ENCODE assay signal across 1 cellular context in the genomic region with DNA sequence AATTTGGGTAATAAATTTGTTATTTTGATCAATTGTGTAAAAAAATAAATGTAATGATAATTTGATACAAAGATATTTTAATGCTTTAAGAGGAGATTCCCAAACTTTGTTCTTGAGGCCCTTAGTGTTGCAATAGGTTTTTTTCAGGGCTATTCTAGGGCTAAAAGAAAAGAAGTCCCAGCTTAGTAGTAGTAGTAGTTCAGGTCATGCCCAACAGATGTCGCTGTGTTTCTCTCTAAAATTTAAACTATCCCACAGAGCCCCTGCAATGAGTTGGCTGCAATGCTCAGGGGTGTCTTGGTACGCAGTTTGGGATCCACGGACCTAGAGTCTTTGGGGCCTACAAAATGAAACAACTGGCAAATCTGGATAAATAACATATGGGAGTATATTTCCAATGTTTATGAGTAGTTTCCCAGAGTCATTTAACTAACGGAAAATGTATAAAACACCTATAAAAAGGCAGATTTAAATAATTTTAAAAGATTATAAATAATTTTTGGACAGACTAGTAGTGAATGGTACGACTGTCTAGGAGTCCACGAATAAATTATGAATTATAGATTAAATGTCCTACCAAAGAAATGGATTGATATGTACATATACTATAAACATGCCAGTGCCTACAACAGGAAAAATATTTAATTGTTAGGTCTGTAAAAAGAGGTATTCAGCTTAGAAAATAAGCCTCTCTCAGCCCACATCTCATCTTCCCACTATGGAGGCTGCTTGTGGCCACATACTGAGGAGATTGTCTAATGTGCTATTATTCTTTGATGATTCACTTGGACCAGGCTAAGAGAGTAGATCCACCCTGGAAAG.
TF ChIP-seq lines count a peak whose summit lies in the region.

No MANE protein-coding gene starts in this region.

TF ChIP-seq in WTC11, 78 proteins besides CTCF, POLR2A, EP300 and RAD21 (continued from another document):
- no peak for TF ChIP-seq NFE2L1 (CRISPR knock-in tag; IDR thresholded peaks at IDR 0.05)
- TF ChIP-seq NR3C1 (CRISPR knock-in tag; conservative IDR thresholded peaks at IDR 0.05; ENCODE audit: low read depth): no peak
- TF ChIP-seq RELA (CRISPR knock-in tag; IDR thresholded peaks at IDR 0.05; ENCODE audit: borderline replicate concordance): no peak
- TF ChIP-seq, protein P1, sequence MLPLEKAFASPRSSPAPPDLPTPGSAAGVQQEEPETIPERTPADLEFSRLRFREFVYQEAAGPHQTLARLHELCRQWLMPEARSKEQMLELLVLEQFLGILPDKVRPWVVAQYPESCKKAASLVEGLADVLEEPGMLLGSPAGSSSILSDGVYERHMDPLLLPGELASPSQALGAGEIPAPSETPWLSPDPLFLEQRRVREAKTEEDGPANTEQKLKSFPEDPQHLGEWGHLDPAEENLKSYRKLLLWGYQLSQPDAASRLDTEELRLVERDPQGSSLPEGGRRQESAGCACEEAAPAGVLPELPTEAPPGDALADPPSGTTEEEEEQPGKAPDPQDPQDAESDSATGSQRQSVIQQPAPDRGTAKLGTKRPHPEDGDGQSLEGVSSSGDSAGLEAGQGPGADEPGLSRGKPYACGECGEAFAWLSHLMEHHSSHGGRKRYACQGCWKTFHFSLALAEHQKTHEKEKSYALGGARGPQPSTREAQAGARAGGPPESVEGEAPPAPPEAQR (CRISPR knock-in tag; IDR thresholded peaks at IDR 0.05): no peak
- no peak for TF ChIP-seq ETV6 (CRISPR knock-in tag; IDR thresholded peaks at IDR 0.05)
- no peak for TF ChIP-seq MXD4 (CRISPR knock-in tag; IDR thresholded peaks at IDR 0.05; ENCODE audit: borderline replicate concordance)
- TF ChIP-seq ZBTB21 (CRISPR knock-in tag; IDR thresholded peaks at IDR 0.05; ENCODE audit: borderline replicate concordance): no peak
